8 cellular contexts compared by ENCODE assay signal in the genomic region with DNA sequence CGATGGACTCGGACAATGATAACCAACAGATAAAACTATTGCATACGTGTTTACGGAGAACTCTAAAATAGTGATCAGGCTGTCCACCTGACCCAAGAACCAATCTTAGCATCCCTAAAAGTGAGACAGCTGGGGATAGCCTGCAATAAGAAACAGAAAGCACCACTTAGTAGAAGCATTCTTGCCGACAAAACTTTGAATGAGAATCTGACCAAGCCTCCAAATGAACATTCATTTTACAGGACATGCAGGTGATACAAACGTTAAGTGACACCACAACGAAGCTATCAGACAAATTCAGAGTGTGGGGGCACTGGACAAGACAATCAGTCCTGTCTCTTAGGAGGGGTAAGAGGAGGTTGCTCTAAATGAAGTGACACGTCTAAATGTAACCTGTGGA. TPM values are rescaled to one million over a fixed set of nuclear protein-coding genes. Genes with fewer than 3 reads are reported as not detected.
DNase-seq lines count a peak whose midpoint lies in the region; ATAC-seq, FAIRE-seq and TF ChIP-seq lines count a peak whose summit lies in the region.

No MANE protein-coding gene starts in this region.

- H3K36me3 Mint-ChIP-seq in osteocyte (ENCODE audit: unreplicated experiment), result peaks cover 22% of the 10 kb centered on the region

- peak overlapping the region; percentile 97 for H3K4me3 Mint-ChIP-seq in osteocyte (ENCODE audit: unreplicated experiment)

- H3K4me3 ChIP-seq in OCI-LY1 (ENCODE audit: low read depth, low read length, poor library complexity, severe bottlenecking), result peak overlapping the region; percentile 87
- peak overlapping the region; percentile 83 to 94 (median 86); a peak in 7 of 8 replicates for H3K4me3 ChIP-seq in H1 (ENCODE audit: extremely low read depth in 1 of 4, insufficient read depth in 2 of 4, low read depth in 3 of 4, low read length in 4 of 4)

- no peak for TF ChIP-seq CTCF in OCI-LY1 (IDR thresholded peaks at IDR 0.05; ENCODE audit: low read length)
- no peak for TF ChIP-seq CTCF in H1 (IDR thresholded peaks at IDR 0.05; ENCODE audit: control extremely low read depth in 1 of 3, insufficient read depth in 1 of 3, low read depth in 1 of 3, low read length in 3 of 3)
- TF ChIP-seq CTCF in osteocyte (IDR thresholded peaks at IDR 0.05), result no peak

- TF ChIP-seq EP300 in H1 (IDR thresholded peaks at IDR 0.05; ENCODE audit: borderline replicate concordance in 1 of 2, low read depth in 2 of 2, low read length in 2 of 2), result no peak

- peak overlapping the region; percentile 93 for H3K4me2 ChIP-seq in OCI-LY1 (ENCODE audit: low read length)
- peak overlapping the region; percentile 72 to 90 for H3K4me2 ChIP-seq in H1 (ENCODE audit: insufficient read depth in 1 of 2, low read depth in 2 of 2, low read length in 2 of 2)

- H3K27me3 Mint-ChIP-seq in osteocyte (ENCODE audit: unreplicated experiment), result no peaks in the 10 kb centered on the region

- peaks cover 42% of the 10 kb centered on the region for H3K4me1 ChIP-seq in OCI-LY1 (ENCODE audit: insufficient read depth, low read length, severe bottlenecking)
- peaks cover 0 to 5% (median 3%) of the 10 kb centered on the region in 4 experiments; a peak in 4 of 7 replicates for H3K4me1 ChIP-seq in H1 (replicated peaks in 1 of 4; ENCODE audit: control insufficient read depth in 3 of 4, insufficient read depth in 4 of 4, low read length in 3 of 4)

- CTCF ChIA-PET in H1 (lab: Charles Lee; ENCODE audit: partially characterized antibody), result no interaction called here

- no peak overlapping the region for H4K8ac ChIP-seq in H1 (ENCODE audit: extremely low read depth, insufficient read depth, low read length)

- peaks cover 31% of the 10 kb centered on the region for H3K36me3 ChIP-seq in OCI-LY1 (ENCODE audit: insufficient read depth, low read length)
- H3K36me3 ChIP-seq in H1 (ENCODE audit: control insufficient read depth in 2 of 4, insufficient read depth in 4 of 4, low read length in 3 of 4), result peaks cover 0 to 32% (median 7%) of the 10 kb centered on the region in 4 experiments; a peak in 5 of 8 replicates

- H3K18ac ChIP-seq in H1 (ENCODE audit: extremely low read depth, low read length), result no peak overlapping the region

- intact Hi-C loops in posterior cingulate gyrus (cut with DNase I), result loop anchor here (2.0 to 5.0 kb wide), 2 partner anchors 131 to 205 kb away; partner anchors contain the start of gene BRWD1

- no peaks in the 10 kb centered on the region for H4K20me1 ChIP-seq in OCI-LY1 (ENCODE audit: insufficient read depth, low read length)
- peaks cover 0 to 3% of the 10 kb centered on the region in 2 experiments for H4K20me1 ChIP-seq in H1 (replicated peaks in 1 of 2; ENCODE audit: control insufficient read depth in 1 of 2, insufficient read depth in 2 of 2, low read length in 2 of 2)

- no peak overlapping the region for H4K91ac ChIP-seq in H1 (replicated peaks; ENCODE audit: insufficient read length, low read length)

- POLR2A ChIA-PET in H1 (lab: Charles Lee; ENCODE audit: partially characterized antibody), result interaction anchor here (1.0 to 1.7 kb wide), 4 partner anchors 9 to 166 kb away, joined by 3 to 5 read pairs (median 4); partner anchors contain the start of gene BRWD1

- H3K27me3 ChIP-seq in OCI-LY1 (ENCODE audit: insufficient read depth, low read length), result no peaks in the 10 kb centered on the region
- no peaks in the 10 kb centered on the region for H3K27me3 ChIP-seq in H1 (replicated peaks in 1 of 4; ENCODE audit: control insufficient read depth in 3 of 4, extremely low read depth in 1 of 4, insufficient read depth in 3 of 4, low read length in 3 of 4)

- no peak overlapping the region for H4K5ac ChIP-seq in H1 (ENCODE audit: insufficient read length, low read depth, low read length)

- peaks cover under 1% of the 10 kb centered on the region; the same call in 1 of the 2 replicates for H3F3A ChIP-seq in OCI-LY1 (ENCODE audit: insufficient read depth, low read length)

- H3K79me2 ChIP-seq in OCI-LY1 (ENCODE audit: insufficient read depth, low read length) (peaks cover 22% of the 10 kb centered on the region), H1 (ENCODE audit: control insufficient read depth in 1 of 2, insufficient read depth in 2 of 2, low read length in 2 of 2) (peaks cover 0 to 24% of the 10 kb centered on the region in 2 experiments; a peak in 3 of 4 replicates)

- no peak for FAIRE-seq in H1 (lab: Jason Lieb, UNC)

- H3K9me3 ChIP-seq in OCI-LY1 (ENCODE audit: low read length) (no peaks in the 10 kb centered on the region), H1 (ENCODE audit: insufficient read depth in 2 of 2, low read depth in 1 of 2, low read length in 1 of 2) (no peaks in the 10 kb centered on the region)

- H3K79me1 ChIP-seq in H1 (ENCODE audit: low read depth, low read length), result peaks cover 3% of the 10 kb centered on the region; the same call in 1 of the 2 replicates

- no peak overlapping the region for H2BK120ac ChIP-seq in H1 (replicated peaks; ENCODE audit: low read depth, low read length)

- no peak overlapping the region for H2BK12ac ChIP-seq in H1 (ENCODE audit: low read depth, low read length)

- no peak overlapping the region for H3K23ac ChIP-seq in H1 (ENCODE audit: insufficient read length)

- no peak for TF ChIP-seq RAD21 in H1 (IDR thresholded peaks at IDR 0.05 in 1 of 2, conservative IDR thresholded peaks at IDR 0.05 in 1 of 2; ENCODE audit: low read depth in 2 of 2, low read length in 2 of 2)

- H3K4me1 Mint-ChIP-seq in osteocyte (ENCODE audit: unreplicated experiment), result peaks cover 38% of the 10 kb centered on the region

- TF ChIP-seq POLR2A in H1 (IDR thresholded peaks at IDR 0.05; ENCODE audit: control extremely low read depth in 1 of 2, low read depth in 2 of 2, low read length in 2 of 2), result no peak

- H2BK15ac ChIP-seq in H1 (ENCODE audit: low read length), result no peak overlapping the region

- no peak overlapping the region for H2AK5ac ChIP-seq in H1 (ENCODE audit: low read depth, low read length)

- H2AFZ ChIP-seq in OCI-LY1 (ENCODE audit: low read length) (no peak overlapping the region), H1 (ENCODE audit: low read length) (no peak overlapping the region)

- no peaks in the 10 kb centered on the region for H3K9me3 Mint-ChIP-seq in osteocyte (ENCODE audit: unreplicated experiment)

- no peak overlapping the region for H3K56ac ChIP-seq in H1 (replicated peaks; ENCODE audit: insufficient read length, low read depth, low read length)

- peaks cover 7% of the 10 kb centered on the region; the same call in 1 of the 2 replicates for H3K23me2 ChIP-seq in H1 (ENCODE audit: low read depth, low read length)

- H3K9ac ChIP-seq in OCI-LY1 (ENCODE audit: low read length) (peak overlapping the region; percentile 86), H1 (replicated peaks in 1 of 4; ENCODE audit: extremely low read depth in 1 of 4, low read depth in 3 of 4, low read length in 3 of 4) (peak overlapping the region in 2 of 4 experiments; percentile 61 to 64; a peak in 3 of 7 replicates)

- no peak overlapping the region for H3K14ac ChIP-seq in H1 (ENCODE audit: insufficient read length)

- peak; percentile 3 for DNase-seq in ELR (ENCODE audit: low read depth)
- DNase-seq in H1 (ENCODE audit: low read depth in 1 of 2, low spot score in 2 of 2), result no peak
- DNase-seq in osteocyte (ENCODE audit: extremely low spot score, unreplicated experiment), result no peak
- no peak for DNase-seq in amygdala (lab: John Stamatoyannopoulos, UW)
- DNase-seq in posterior cingulate gyrus, result no peak

- 69% methylated on average over 8 of the region's 8 CpGs; no CpG with 5 or more reads in 1 of the 2 experiments for WGBS in H1 (ENCODE audit: extremely low coverage in 1 of 2, insufficient coverage in 1 of 2, insufficient read length in 1 of 2, insufficient replicate concordance in 2 of 2, low coverage in 1 of 2, low lambda C conversion rate in 2 of 2, missing lambda C conversion rate in 1 of 2), 2 experiments

- peak overlapping the region; percentile 98 for H3K27ac Mint-ChIP-seq in osteocyte (ENCODE audit: unreplicated experiment)

- no peaks in the 10 kb centered on the region for H3K9me2 ChIP-seq in OCI-LY1 (ENCODE audit: low read depth, low read length)

- no peak overlapping the region for H2BK20ac ChIP-seq in H1 (ENCODE audit: low read length)

- no peak overlapping the region for H2BK5ac ChIP-seq in H1 (ENCODE audit: low read depth, low read length)

- no peak overlapping the region for H3K4ac ChIP-seq in H1 (replicated peaks; ENCODE audit: insufficient read length, low read depth, low read length)

- no peak overlapping the region for H3K27ac ChIP-seq in OCI-LY1 (ENCODE audit: low read depth, low read length, poor library complexity, severe bottlenecking)
- no peak overlapping the region for H3K27ac ChIP-seq in H1 (ENCODE audit: low read depth, low read length)

- ATAC-seq in HG03139 (IDR thresholded peaks at IDR 0.05; ENCODE audit: unreplicated experiment) (no peak), GM21576 (IDR thresholded peaks at IDR 0.05; ENCODE audit: unreplicated experiment) (no peak)

TF ChIP-seq in H1, 55 proteins besides CTCF, POLR2A, EP300 and RAD21:
- TF ChIP-seq POU5F1 (IDR thresholded peaks at IDR 0.05; ENCODE audit: low read depth, low read length) (no peak), KDM4A (IDR thresholded peaks at IDR 0.05; ENCODE audit: low read depth, low read length, severe bottlenecking) (no peak)

RNA-seq across cellular contexts. Expression of gene PSMG1, which starts 1.2 kb away (rescaled TPM):
- 93.0 and 93.7 TPM in 2 replicates for total RNA-seq in H1 (2021; fragmentation: NEBNext Ultra II Directional; extraction: Animal tissue kit (Norgen Biotek cat#: 25700))
- polyA plus RNA-seq in H1 (2011; rRNA removed), result 29.2 and 50.7 TPM in 2 replicates
- 52.0 TPM for polyA plus RNA-seq in H1 (2011; cell fraction: cytosol; rRNA removed)
- polyA plus RNA-seq in H1 (2011; cell fraction: nucleus; rRNA removed), result 15.7 TPM
- polyA plus RNA-seq in H1 (2012, experiment 1 of 2), result 54.0 to 70.9 TPM (median 61.6 TPM) in 4 replicates
- 22.8 TPM for polyA plus RNA-seq in H1 (2012, experiment 2 of 2)
- polyA plus RNA-seq in H1 (2013, experiment 1 of 2), result 103 TPM
- 118 TPM for polyA plus RNA-seq in H1 (2013, experiment 2 of 2)
- 16.5 and 24.9 TPM in 2 replicates for polyA minus RNA-seq in H1 (2011; rRNA and poly(A)+ RNA removed)
- polyA minus RNA-seq in H1 (2011; cell fraction: cytosol; rRNA and poly(A)+ RNA removed), result 15.3 TPM
- polyA minus RNA-seq in H1 (2011; cell fraction: nucleus; rRNA and poly(A)+ RNA removed), result 13.2 TPM
- total RNA-seq in osteocyte, result 49.0 and 49.6 TPM in 2 replicates
